Comparison of ENCODE assay signal across 29 cellular contexts in the genomic region with DNA sequence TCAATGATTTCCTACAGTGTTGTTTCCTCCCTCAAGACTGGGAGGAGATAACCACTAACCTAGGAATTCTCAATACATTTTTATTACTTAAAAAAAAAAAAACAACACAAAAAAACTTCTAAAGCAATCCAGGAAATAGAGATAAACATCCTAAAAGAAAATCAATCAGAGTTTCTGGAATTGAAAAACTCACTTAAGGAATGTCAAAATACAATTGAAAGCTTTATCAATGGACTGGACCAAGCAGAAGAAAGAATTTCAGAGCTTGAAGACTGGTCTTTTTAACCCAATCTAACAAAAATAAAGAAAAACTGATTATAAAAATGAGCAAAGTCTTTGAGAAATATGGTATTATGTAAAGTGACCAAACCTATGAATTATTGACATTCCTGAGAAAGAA.
"Had no signal": no experiment of that assay in that cellular context is flagged by ENCODE, and none has a peak within 500 bp of the region (broad histone marks: within the 10 kb centered on the region; RNA-seq: fewer than 3 reads in every experiment).

No MANE protein-coding gene starts in this region.

- H3K9me3 ChIP-seq: colonic mucosa, gastrocnemius medialis had no signal

- H3K4me1 ChIP-seq: colonic mucosa, esophagus muscularis mucosa, esophagus squamous epithelium, foreskin keratinocyte, gastrocnemius medialis, gastroesophageal sphincter, heart left ventricle, heart right ventricle had no signal

- H3K36me3 ChIP-seq: colonic mucosa, esophagus muscularis mucosa, esophagus squamous epithelium, gastrocnemius medialis, gastroesophageal sphincter, heart left ventricle, heart right ventricle had no signal

- FAIRE-seq: colon, endometrium, endothelial cell of umbilical vein, frontal cortex had no signal

- H3K27me3 ChIP-seq: colonic mucosa, esophagus muscularis mucosa, esophagus squamous epithelium, foreskin keratinocyte, gastrocnemius medialis, gastroesophageal sphincter, heart left ventricle, heart right ventricle had no signal

- H3K4me3 ChIP-seq: colonic mucosa, coronary artery, dorsolateral prefrontal cortex, esophagus muscularis mucosa, esophagus squamous epithelium, gastrocnemius medialis, gastroesophageal sphincter, heart left ventricle, heart right ventricle had no signal

- DNase-seq: colonic mucosa; cortex of kidney; dermis blood vessel endothelial cell; dorsolateral prefrontal cortex; effector CD4-positive, alpha-beta T cell; effector CD8-positive, alpha-beta T cell; effector memory CD4-positive, alpha-beta T cell; effector memory CD8-positive, alpha-beta T cell; endodermal cell; erythroblast; esophagus squamous epithelium; foreskin fibroblast; foreskin keratinocyte; foreskin melanocyte; gastrocnemius medialis; glutamatergic neuron; head of caudate nucleus; heart left ventricle; heart right ventricle had no signal

- H3K27me3 Mint-ChIP-seq: dendritic cell treated with granulocyte-macrophage colony-stimulating factor and Interleukin-4, amounts not matched to agents 40 ng/mL and 50 ng/mL, for 4 days; effector memory CD8-positive, alpha-beta T cell had no signal

- H3K27ac ChIP-seq: colonic mucosa, coronary artery, dorsolateral prefrontal cortex, epithelial cell of prostate, esophagus muscularis mucosa, esophagus squamous epithelium, foreskin keratinocyte, gastrocnemius medialis, gastroesophageal sphincter, heart left ventricle, heart right ventricle had no signal

- H3K27ac Mint-ChIP-seq: dendritic cell treated with granulocyte-macrophage colony-stimulating factor and Interleukin-4, amounts not matched to agents 40 ng/mL and 50 ng/mL, for 4 days; effector memory CD8-positive, alpha-beta T cell; endodermal cell had no signal

- H3K4me3 Mint-ChIP-seq: dendritic cell treated with granulocyte-macrophage colony-stimulating factor and Interleukin-4, amounts not matched to agents 40 ng/mL and 50 ng/mL, for 4 days; effector memory CD8-positive, alpha-beta T cell; endodermal cell had no signal

- ATAC-seq: effector memory CD8-positive, alpha-beta T cell; esophagus mucosa; foreskin keratinocyte; gastrocnemius medialis; gastroesophageal sphincter; heart left ventricle; heart right ventricle had no signal
